Comparison of ENCODE assay signal across 20 cellular contexts in genomic region chr2:109478906-109479493, GRCh38.
DNase-seq lines count a peak whose midpoint lies in the region; ATAC-seq and TF ChIP-seq lines count a peak whose summit lies in the region.
"Had no signal": no experiment of that assay in that cellular context is flagged by ENCODE, and none has a peak within 500 bp of the region (broad histone marks: within the 10 kb centered on the region; RNA-seq: fewer than 3 reads in every experiment).

No MANE protein-coding gene starts in this region.

- peak; percentile 30 for DNase-seq in NB4 (ENCODE audit: low read depth)
- DNase-seq in right cardiac atrium: no peak
- no peak for DNase-seq in T-helper 2 cell
- no peak for DNase-seq in GM03348 (ENCODE audit: low spot score)
- no peak for DNase-seq in islet precursor cell
- DNase-seq: BE2C; Caco-2; CD4-positive, alpha-beta memory T cell; DMS 273 treated with DMSO at 0.1 percent for 48 hours; DMS79 treated with DMSO at 0.1 percent for 48 hours; GOT3; NCI-H1105 treated with DMSO at 0.1 percent for 48 hours; NCI-H1694 treated with DMSO at 0.1 percent for 48 hours; NCI-H2081 treated with DMSO at 0.1 percent for 48 hours; NCI-H2171 treated with DMSO at 0.1 percent for 48 hours; NCI-H446; NCI-H526 had no signal

- H3K36me3 ChIP-seq in skeletal muscle tissue (ENCODE audit: control insufficient read depth in 3 of 3, insufficient read depth in 3 of 3, low read length in 3 of 3): no peaks in the 10 kb centered on the region
- H3K36me3 ChIP-seq: BE2C, Peyer's patch had no signal

- H3K4me1 ChIP-seq in right cardiac atrium (ENCODE audit: control insufficient read depth, insufficient read depth, low read length) (peaks cover 17% of the 10 kb centered on the region), skeletal muscle tissue (ENCODE audit: control insufficient read depth in 3 of 3, insufficient read depth in 3 of 3, low read length in 3 of 3) (peaks cover 54 to 66% (median 59%) of the 10 kb centered on the region in 3 donors)
- H3K4me1 ChIP-seq: BE2C, Caco-2 had no signal

- H3K9ac ChIP-seq in skeletal muscle tissue (ENCODE audit: low read depth in 1 of 3, low read length in 3 of 3): peak overlapping the region in 1 of 3 donors; percentile 28

- H3K27me3 ChIP-seq in right cardiac atrium (ENCODE audit: control insufficient read depth, insufficient read depth): no peaks in the 10 kb centered on the region
- no peaks in the 10 kb centered on the region for H3K27me3 ChIP-seq in skeletal muscle tissue (ENCODE audit: control insufficient read depth in 3 of 3, insufficient read depth in 3 of 3, low read length in 3 of 3)
- H3K27me3 ChIP-seq: BE2C, Peyer's patch had no signal

- H3K4me3 ChIP-seq in NB4 (ENCODE audit: low read depth, low read length): no peak overlapping the region
- H3K4me3 ChIP-seq in right cardiac atrium (ENCODE audit: low read length): no peak overlapping the region
- H3K4me3 ChIP-seq in skeletal muscle tissue (ENCODE audit: low read length in 3 of 3): no peak overlapping the region
- H3K4me3 ChIP-seq: Peyer's patch had no signal

- WGBS in right cardiac atrium: 83% methylated on average over 12 of the region's 12 CpGs

- no peak for ATAC-seq in right cardiac atrium

- H3K27ac ChIP-seq in C4-2B: peak overlapping the region; percentile 87; the same call in 1 of the 2 replicates
- peak overlapping the region; percentile 5 for H3K27ac ChIP-seq in right cardiac atrium (ENCODE audit: low read length)
- H3K27ac ChIP-seq in skeletal muscle tissue (ENCODE audit: low read depth, low read length): peak overlapping the region; percentile 37
- H3K27ac ChIP-seq: Peyer's patch had no signal

- TF ChIP-seq POLR2A in NB4 (IDR thresholded peaks at IDR 0.05; ENCODE audit: extremely low read depth, insufficient read length): no peak

- H3K9me3 ChIP-seq in right cardiac atrium (ENCODE audit: control insufficient read depth, low read length) (no peaks in the 10 kb centered on the region), skeletal muscle tissue (ENCODE audit: control insufficient read depth in 3 of 3, low read length in 3 of 3) (peaks cover 0 to 2% (median 0%) of the 10 kb centered on the region in 3 donors)
- H3K9me3 ChIP-seq: BE2C, Caco-2, Peyer's patch had no signal

- intact Hi-C loops in right cardiac atrium (cut with DNase I): no loop called here

- TF ChIP-seq CTCF in C4-2B (conservative IDR thresholded peaks at IDR 0.05) (no peak), NB4 (IDR thresholded peaks at IDR 0.05; ENCODE audit: low read depth, low read length) (no peak)

Comparison
In these comparisons a context has a peak if more than half of its experiments do, and no peak if none do; other contexts are left out.
1. H3K27ac ChIP-seq: peak in every context shown above with its lines; median percentile 87 in C4-2B; 37 in skeletal muscle tissue; 5 in right cardiac atrium.